Comparison of ENCODE assay signal across 12 cellular contexts in the genomic region with DNA sequence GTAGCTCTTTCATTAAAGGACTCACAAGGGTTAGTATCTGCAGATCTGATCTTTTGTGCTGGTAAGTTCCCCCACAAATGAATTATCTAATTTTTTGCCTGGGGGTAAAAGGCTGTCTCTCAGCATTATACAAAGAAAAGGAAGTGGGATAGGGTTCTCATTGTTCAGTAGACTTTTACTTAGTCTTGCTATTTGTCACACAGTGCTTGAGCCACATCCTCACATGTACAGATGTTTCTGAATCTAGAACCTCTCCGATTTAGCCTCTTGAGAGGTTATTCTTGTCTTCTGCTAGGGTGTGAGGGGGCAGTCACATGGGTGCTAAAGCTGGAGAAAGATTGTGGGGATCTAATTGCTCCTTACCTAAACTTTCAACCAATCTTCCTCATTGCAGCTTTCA.
DNase-seq lines count a peak whose midpoint lies in the region; ATAC-seq and TF ChIP-seq lines count a peak whose summit lies in the region.
"Had no signal": no experiment of that assay in that cellular context is flagged by ENCODE, and none has a peak within 500 bp of the region (broad histone marks: within the 10 kb centered on the region; RNA-seq: fewer than 3 reads in every experiment).

No MANE protein-coding gene starts in this region.

- H3K4me3 Mint-ChIP-seq in natural killer cell treated with Interleukin-12 subunit alpha and Interleukin-12 subunit beta and Interleukin-15 and Interleukin-18, amount 100 ng/mL, for 72 hours, result no peak overlapping the region
- H3K4me3 Mint-ChIP-seq: activated naive CD8-positive, alpha-beta T cell; stimulated activated naive CD8-positive, alpha-beta T cell treated with anti-CD3 and anti-CD28 coated beads, Interleukin-15, Interleukin-2, amounts not matched to agents 100 ng/mL and 50 ng/mL, for 24 hours had no signal

- H3K4me1 ChIP-seq in trophoblast cell (ENCODE audit: control insufficient read depth in 1 of 2, insufficient read depth in 2 of 2, low read length in 2 of 2), result no peaks in the 10 kb centered on the region

- peaks cover 16 to 17% of the 10 kb centered on the region in 2 donors for H3K4me1 Mint-ChIP-seq in natural killer cell treated with Interleukin-12 subunit alpha and Interleukin-12 subunit beta and Interleukin-15 and Interleukin-18, amount 100 ng/mL, for 72 hours (ENCODE audit: low read depth in 2 of 2)

- H2AFZ ChIP-seq in trophoblast cell (ENCODE audit: insufficient read depth, low read length, poor library complexity), result no peak overlapping the region

- no peak overlapping the region for H2BK12ac ChIP-seq in trophoblast cell (ENCODE audit: low read length)

- H4K8ac ChIP-seq in trophoblast cell (ENCODE audit: low read depth, low read length), result no peak overlapping the region

- H2BK120ac ChIP-seq in trophoblast cell (ENCODE audit: insufficient read depth, low read length, poor library complexity), result no peak overlapping the region

- H3K9me3 Mint-ChIP-seq in natural killer cell treated with Interleukin-12 subunit alpha and Interleukin-12 subunit beta and Interleukin-15 and Interleukin-18, amount 100 ng/mL, for 72 hours, result no peaks in the 10 kb centered on the region
- H3K9me3 Mint-ChIP-seq: stimulated activated naive CD8-positive, alpha-beta T cell treated with anti-CD3 and anti-CD28 coated beads, Interleukin-15, Interleukin-2, amounts not matched to agents 100 ng/mL and 50 ng/mL, for 24 hours had no signal

- H3K36me3 ChIP-seq in trophoblast cell (ENCODE audit: control insufficient read depth in 1 of 2, insufficient read depth in 2 of 2, low read length in 2 of 2), result no peaks in the 10 kb centered on the region
- H3K36me3 ChIP-seq in WERI-Rb-1, result no peaks in the 10 kb centered on the region

- H3K14ac ChIP-seq in trophoblast cell (ENCODE audit: low read length), result no peak overlapping the region

- H3K9ac ChIP-seq in trophoblast cell (ENCODE audit: low read length), result no peak overlapping the region

- H3K27me3 Mint-ChIP-seq in natural killer cell treated with Interleukin-12 subunit alpha and Interleukin-12 subunit beta and Interleukin-15 and Interleukin-18, amount 100 ng/mL, for 72 hours, result peaks cover 6 to 13% of the 10 kb centered on the region in 2 donors

- peaks cover 5% of the 10 kb centered on the region for H3K36me3 Mint-ChIP-seq in natural killer cell treated with Interleukin-12 subunit alpha and Interleukin-12 subunit beta and Interleukin-15 and Interleukin-18, amount 100 ng/mL, for 72 hours
- H3K36me3 Mint-ChIP-seq: activated naive CD8-positive, alpha-beta T cell had no signal

- no peak overlapping the region for H3K4me2 ChIP-seq in trophoblast cell (ENCODE audit: low read length)

- TF ChIP-seq CTCF in WERI-Rb-1 (IDR thresholded peaks at IDR 0.05; ENCODE audit: low read depth, low read length), result no peak

- no peak overlapping the region for H4K91ac ChIP-seq in trophoblast cell (ENCODE audit: low read depth, low read length)

- H2BK5ac ChIP-seq in trophoblast cell (ENCODE audit: low read depth, low read length, poor library complexity), result no peak overlapping the region

- no peak overlapping the region for H3K4ac ChIP-seq in trophoblast cell (ENCODE audit: low read depth, low read length)

- ATAC-seq in GM18517 (IDR thresholded peaks at IDR 0.05; ENCODE audit: unreplicated experiment) (peak; percentile 61), GM21576 (IDR thresholded peaks at IDR 0.05; ENCODE audit: unreplicated experiment) (peak; percentile 69)
- ATAC-seq in natural killer cell treated with Interleukin-12 subunit alpha and Interleukin-12 subunit beta and Interleukin-15 and Interleukin-18, amount 100 ng/mL, for 72 hours, result peak in 1 of 2 donors; percentile 79

- no peak overlapping the region for H3K4me3 ChIP-seq in Jurkat, Clone E6-1 (ENCODE audit: low read length)
- no peak overlapping the region for H3K4me3 ChIP-seq in trophoblast cell (ENCODE audit: low read depth, low read length)
- no peak overlapping the region for H3K4me3 ChIP-seq in WERI-Rb-1 (ENCODE audit: low read depth, low read length)

- no peaks in the 10 kb centered on the region for H3K79me2 ChIP-seq in trophoblast cell (ENCODE audit: control insufficient read depth, insufficient read depth, low read length, poor library complexity)

- H2AK5ac ChIP-seq in trophoblast cell (ENCODE audit: low read length), result no peak overlapping the region

- H3K23ac ChIP-seq in trophoblast cell (ENCODE audit: low read length), result no peak overlapping the region

- no peaks in the 10 kb centered on the region for H3K9me3 ChIP-seq in trophoblast cell (ENCODE audit: insufficient read depth, low read depth, low read length)
- no peaks in the 10 kb centered on the region for H3K9me3 ChIP-seq in WERI-Rb-1 (ENCODE audit: severe bottlenecking)

- H3K27me3 ChIP-seq in trophoblast cell (ENCODE audit: insufficient read depth, low read length) (no peaks in the 10 kb centered on the region), WERI-Rb-1 (ENCODE audit: insufficient read depth, low read depth, severe bottlenecking) (no peaks in the 10 kb centered on the region)

- no peak overlapping the region for H3K18ac ChIP-seq in trophoblast cell (ENCODE audit: low read length)

- no peak overlapping the region for H3K27ac ChIP-seq in trophoblast cell (ENCODE audit: low read depth, low read length)
- no peak overlapping the region for H3K27ac ChIP-seq in WERI-Rb-1
- H3K27ac ChIP-seq: RWPE1 had no signal

- H4K12ac ChIP-seq in trophoblast cell (ENCODE audit: low read depth, low read length), result no peak overlapping the region

- peak overlapping the region; percentile 27 to 67 for H3K27ac Mint-ChIP-seq in natural killer cell treated with Interleukin-12 subunit alpha and Interleukin-12 subunit beta and Interleukin-15 and Interleukin-18, amount 100 ng/mL, for 72 hours
- H3K27ac Mint-ChIP-seq: activated naive CD8-positive, alpha-beta T cell; stimulated activated naive CD8-positive, alpha-beta T cell treated with anti-CD3 and anti-CD28 coated beads, Interleukin-15, Interleukin-2, amounts not matched to agents 100 ng/mL and 50 ng/mL, for 24 hours had no signal

- peak; percentile 71 for DNase-seq in Jurkat, Clone E6-1 (ENCODE audit: low read depth, low spot score)
- DNase-seq in natural killer cell treated with Interleukin-12 subunit alpha and Interleukin-12 subunit beta and Interleukin-15 and Interleukin-18, amount 100 ng/mL, for 72 hours (ENCODE audit: low spot score), result no peak
- DNase-seq in DMS153 treated with DMSO at 0.1 percent for 48 hours (lab: John Stamatoyannopoulos, UW; ENCODE audit: unreplicated experiment), result no peak
- no peak for DNase-seq in trophoblast cell
- no peak for DNase-seq in WERI-Rb-1
- DNase-seq: DMS79, NCI-H2107 had no signal

- no CpG with 5 or more reads among the region's 1 CpG for WGBS in trophoblast cell (ENCODE audit: extremely low coverage, insufficient coverage, insufficient read length)

- no peaks in the 10 kb centered on the region for H3K79me1 ChIP-seq in trophoblast cell (ENCODE audit: low read length)
